In genomic region chr18:43396266-43396665, GRCh38 we compare ENCODE assay signal across 9 cellular contexts.
DNase-seq lines count a peak whose midpoint lies in the region; ATAC-seq, FAIRE-seq and TF ChIP-seq lines count a peak whose summit lies in the region.
"Had no signal": no experiment of that assay in that cellular context is flagged by ENCODE, and none has a peak within 500 bp of the region (broad histone marks: within the 10 kb centered on the region; RNA-seq: fewer than 3 reads in every experiment).

No MANE protein-coding gene starts in this region.

- H3K9ac ChIP-seq in KMS-11 (no peak overlapping the region), kidney (ENCODE audit: low read length in 2 of 2) (no peak overlapping the region)

- H3K27me3 ChIP-seq in KMS-11 (ENCODE audit: insufficient read depth, low read depth) (no peaks in the 10 kb centered on the region), MG63 (no peaks in the 10 kb centered on the region)

- DNase-seq in Ammon's horn (ENCODE audit: low spot score) (peak; percentile 33), SK-MEL-5 (ENCODE audit: low read depth, low spot score) (peak; percentile 46), kidney (no peak), MG63 (no peak), NCI-H226 (no peak)
- no peak for DNase-seq in activated CD4-positive, alpha-beta T cell treated with anti-CD3 and anti-CD28 coated beads, Interleukin-2, amount 50 U/mL, for 4 hours
- DNase-seq: activated CD8-positive, alpha-beta memory T cell treated with anti-CD3 and anti-CD28 coated beads, Interleukin-2, amount 50 U/mL, for 4 hours had no signal

- H3K4me3 ChIP-seq in KMS-11 (IDR thresholded peaks at IDR 0.05; ENCODE audit: insufficient read depth, low read depth, low read length) (no peak overlapping the region), kidney (ENCODE audit: low read length in 2 of 2) (no peak overlapping the region), MG63 (no peak overlapping the region)

- peak overlapping the region; percentile 26; the same call in 1 of the 2 replicates for H3K4me2 ChIP-seq in KMS-11

- ATAC-seq in HG02938 (IDR thresholded peaks at IDR 0.05; ENCODE audit: unreplicated experiment): no peak

- intact Hi-C loops in kidney (cut with DNase I): no loop called here

- H3K9me3 ChIP-seq in kidney (ENCODE audit: control insufficient read depth in 1 of 2, low read length in 2 of 2) (no peaks in the 10 kb centered on the region), MG63 (no peaks in the 10 kb centered on the region)

- H2AFZ ChIP-seq in KMS-11 (ENCODE audit: low read depth): no peak overlapping the region

- in situ Hi-C loops in SK-MEL-5 (cut with HindIII; ENCODE audit: low pct_unique_long_range_greater_than_20kb, low sequenced_read_pairs): no loop called here

- no peaks in the 10 kb centered on the region for H3K36me3 ChIP-seq in KMS-11 (ENCODE audit: insufficient read depth)
- no peaks in the 10 kb centered on the region for H3K36me3 ChIP-seq in kidney (ENCODE audit: control insufficient read depth in 1 of 2, insufficient read depth in 2 of 2, low read length in 2 of 2)
- no peaks in the 10 kb centered on the region for H3K36me3 ChIP-seq in MG63

- H3K4me1 ChIP-seq in KMS-11 (ENCODE audit: low read depth, poor library complexity, severe bottlenecking) (peaks cover 54% of the 10 kb centered on the region), kidney (ENCODE audit: control insufficient read depth in 1 of 2, insufficient read depth in 1 of 2, low read depth in 1 of 2, low read length in 2 of 2) (no peaks in the 10 kb centered on the region)

- peak; percentile 60 for FAIRE-seq in kidney (lab: Jason Lieb, UNC)

- peak; percentile 78 for TF ChIP-seq CTCF in KMS-11 (conservative IDR thresholded peaks at IDR 0.05; ENCODE audit: low read depth, low read length)
- peak; percentile 26 for TF ChIP-seq CTCF in kidney (IDR thresholded peaks at IDR 0.05; ENCODE audit: borderline replicate concordance, extremely low read depth, insufficient read depth)

- no peaks in the 10 kb centered on the region for H3K79me2 ChIP-seq in KMS-11 (ENCODE audit: insufficient read depth, low read depth)

- H4K20me1 ChIP-seq in KMS-11 (ENCODE audit: insufficient read depth): no peaks in the 10 kb centered on the region

- H3K27ac ChIP-seq in KMS-11: no peak overlapping the region
- no peak overlapping the region for H3K27ac ChIP-seq in kidney (ENCODE audit: low read depth in 2 of 2, low read length in 2 of 2)

Comparison
In these comparisons a context has a peak if more than half of its experiments do, and no peak if none do; other contexts are left out.
1. DNase-seq: peak in Ammon's horn (single experiment) and SK-MEL-5 (single experiment); none in kidney (single experiment), MG63 (single experiment), activated CD4-positive, alpha-beta T cell treated with anti-CD3 and anti-CD28 coated beads, Interleukin-2, amount 50 U/mL, for 4 hours (0 of 2) and NCI-H226 (single experiment).